Comparison of ENCODE assay signal across 18 cellular contexts in the genomic region with DNA sequence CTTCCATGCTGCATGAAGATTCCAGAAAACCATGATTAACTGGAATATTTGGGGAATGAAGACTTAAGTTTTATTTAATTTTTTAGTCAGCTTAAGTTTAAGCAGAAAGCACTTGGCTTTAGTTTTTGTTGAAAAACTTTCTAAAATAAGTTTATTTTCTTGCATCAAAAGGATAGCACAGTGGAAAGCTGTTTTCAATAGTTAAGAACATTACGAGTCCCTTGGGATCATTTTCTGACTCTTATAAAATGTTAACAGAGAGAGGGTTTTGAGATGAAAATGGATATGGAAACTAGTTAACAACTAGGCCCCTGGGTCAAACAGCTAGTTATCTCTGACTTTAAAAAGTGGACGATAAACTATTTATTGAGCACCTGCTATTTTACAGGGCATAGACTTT.
DNase-seq lines count a peak whose midpoint lies in the region; ATAC-seq and TF ChIP-seq lines count a peak whose summit lies in the region.
"Had no signal": no experiment of that assay in that cellular context is flagged by ENCODE, and none has a peak within 500 bp of the region (broad histone marks: within the 10 kb centered on the region; RNA-seq: fewer than 3 reads in every experiment).

No MANE protein-coding gene starts in this region.

- dilution Hi-C loops in mammary epithelial cell (cut with HindIII; ENCODE audit: low sequenced_read_pairs): no loop called here

- peak overlapping the region; percentile 81; the same call in 1 of the 2 replicates for H3K9ac ChIP-seq in PC-3 (ENCODE audit: low read length)
- H3K9ac ChIP-seq in mammary epithelial cell (ENCODE audit: insufficient read depth, low read length): peak overlapping the region; percentile 28
- H3K9ac ChIP-seq: BLaER1 treated with 17β-estradiol and CSF1 and Interleukin-3, amounts not matched to agents 10 nM and 100 nM had no signal

- in situ Hi-C loops in mammary epithelial cell (cut with MboI; ENCODE audit: low sequenced_read_pairs in 2 of 2): loop anchor here in 1 of 2 donors (5.0 to 25.0 kb wide), 4 partner anchors 113 to 458 kb away; a partner anchor contains a TSS

- H3F3A ChIP-seq in PC-3 (ENCODE audit: low read length, unreplicated experiment): peaks cover 14% of the 10 kb centered on the region

- peak overlapping the region; percentile 96 for H3K27ac ChIP-seq in PC-3 (ENCODE audit: low read length)
- peak overlapping the region; percentile 99 for H3K27ac ChIP-seq in mammary epithelial cell (ENCODE audit: insufficient read depth, low read depth, low read length)
- H3K27ac ChIP-seq in thoracic aorta: peak overlapping the region; percentile 25 to 55
- H3K27ac ChIP-seq in upper lobe of right lung: no peak overlapping the region
- H3K27ac ChIP-seq: BLaER1 treated with 17β-estradiol and CSF1 and Interleukin-3, amounts not matched to agents 10 nM and 100 nM; lower lobe of right lung had no signal

- H3K9me2 ChIP-seq in PC-3 (replicated peaks; ENCODE audit: low read length): no peaks in the 10 kb centered on the region

- H3K36me3 ChIP-seq in PC-3 (ENCODE audit: low read depth, low read length): no peaks in the 10 kb centered on the region
- H3K36me3 ChIP-seq in mammary epithelial cell (ENCODE audit: insufficient read depth, low read length): no peaks in the 10 kb centered on the region
- no peaks in the 10 kb centered on the region for H3K36me3 ChIP-seq in thoracic aorta
- no peaks in the 10 kb centered on the region for H3K36me3 ChIP-seq in upper lobe of right lung
- H3K36me3 ChIP-seq: BLaER1 treated with 17β-estradiol and CSF1 and Interleukin-3, amounts not matched to agents 10 nM and 100 nM; lower lobe of right lung had no signal

- no peak for DNase-seq in PC-3
- DNase-seq in mammary epithelial cell: no peak
- DNase-seq in myocyte (ENCODE audit: low read depth): peak; percentile 35
- DNase-seq in thoracic aorta (ENCODE audit: low spot score): no peak
- no peak for DNase-seq in putamen (ENCODE audit: low spot score)
- no peak for DNase-seq in GF-D8 (lab: John Stamatoyannopoulos, UW)
- DNase-seq in upper lobe of right lung: no peak
- DNase-seq: activated CD4-positive, alpha-beta T cell treated with anti-CD3 and anti-CD28 coated beads, Interleukin-2, amount 50 U/mL, for 1 hour; activated naive CD8-positive, alpha-beta T cell treated with anti-CD3 and anti-CD28 coated beads for 36 hours; effector CD4-positive, alpha-beta T cell; lower lobe of right lung; NCI-H1092; NCI-H526; nephron progenitor cell; OCI-M1; retina; testis had no signal

- intact Hi-C loops in PC-3 (cut with micrococcal nuclease) (loop anchor here (10.0 kb wide), 1 partner anchor 380 kb away; no protein-coding TSS in a partner anchor), mammary epithelial cell (cut with micrococcal nuclease) (no loop called here), upper lobe of right lung (cut with DNase I) (no loop called here)

- no peak overlapping the region for H2AFZ ChIP-seq in PC-3 (ENCODE audit: low read length)
- H2AFZ ChIP-seq in mammary epithelial cell (ENCODE audit: low read depth, low read length): no peak overlapping the region

- CTCF ChIA-PET in PC-3 (lab: Charles Lee) (no interaction called here), mammary epithelial cell (lab: Charles Lee; ENCODE audit: low non-redundant PET) (no interaction called here)

- no peaks in the 10 kb centered on the region for H4K20me1 ChIP-seq in PC-3 (ENCODE audit: low read length)
- no peaks in the 10 kb centered on the region for H4K20me1 ChIP-seq in mammary epithelial cell (ENCODE audit: insufficient read depth, low read length)
- H4K20me1 ChIP-seq: BLaER1 treated with 17β-estradiol and CSF1 and Interleukin-3, amounts not matched to agents 10 nM and 100 nM had no signal

- H3K9me3 ChIP-seq in PC-3 (ENCODE audit: low read length) (no peaks in the 10 kb centered on the region), mammary epithelial cell (replicated peaks; ENCODE audit: insufficient read depth, low read length) (no peaks in the 10 kb centered on the region), thoracic aorta (no peaks in the 10 kb centered on the region), upper lobe of right lung (no peaks in the 10 kb centered on the region)
- H3K9me3 ChIP-seq: BLaER1 treated with 17β-estradiol and CSF1 and Interleukin-3, amounts not matched to agents 10 nM and 100 nM; lower lobe of right lung; testis had no signal

- H3K79me2 ChIP-seq in PC-3 (ENCODE audit: low read length): no peaks in the 10 kb centered on the region
- no peaks in the 10 kb centered on the region for H3K79me2 ChIP-seq in mammary epithelial cell (ENCODE audit: insufficient read depth, low read length)

- no peaks in the 10 kb centered on the region for H3K27me3 ChIP-seq in PC-3 (ENCODE audit: low read length)
- no peaks in the 10 kb centered on the region for H3K27me3 ChIP-seq in mammary epithelial cell (ENCODE audit: insufficient read depth, low read length)
- H3K27me3 ChIP-seq in thoracic aorta (replicated peaks; ENCODE audit: insufficient read depth): no peaks in the 10 kb centered on the region
- H3K27me3 ChIP-seq in upper lobe of right lung: no peaks in the 10 kb centered on the region
- H3K27me3 ChIP-seq: BLaER1 treated with 17β-estradiol and CSF1 and Interleukin-3, amounts not matched to agents 10 nM and 100 nM; testis had no signal

- H3K4me1 ChIP-seq in PC-3 (ENCODE audit: insufficient read depth, low read length) (peaks cover 90% of the 10 kb centered on the region), mammary epithelial cell (ENCODE audit: insufficient read depth, low read length) (peaks cover 91% of the 10 kb centered on the region), thoracic aorta (ENCODE audit: control insufficient read depth in 1 of 2, low read depth in 2 of 2) (peaks cover 20 to 57% of the 10 kb centered on the region in 2 donors), upper lobe of right lung (no peaks in the 10 kb centered on the region)
- H3K4me1 ChIP-seq: lower lobe of right lung had no signal

- WGBS in mammary epithelial cell (ENCODE audit: low coverage, missing lambda C conversion rate): 100% methylated on average over 2 of the region's 2 CpGs

- H3K4me2 ChIP-seq in PC-3 (ENCODE audit: low read length): no peak overlapping the region
- H3K4me2 ChIP-seq in mammary epithelial cell (ENCODE audit: insufficient read depth, low read depth, low read length): no peak overlapping the region
- H3K4me2 ChIP-seq: BLaER1 treated with 17β-estradiol and CSF1 and Interleukin-3, amounts not matched to agents 10 nM and 100 nM had no signal

- H3K4me3 ChIP-seq in PC-3 (ENCODE audit: low read length) (no peak overlapping the region), mammary epithelial cell (replicated peaks in 1 of 3; ENCODE audit: insufficient read depth in 1 of 3, low read depth in 2 of 3, low read length in 3 of 3) (no peak overlapping the region), thoracic aorta (no peak overlapping the region), upper lobe of right lung (no peak overlapping the region)
- H3K4me3 ChIP-seq: BLaER1 treated with 17β-estradiol and CSF1 and Interleukin-3, amounts not matched to agents 10 nM and 100 nM; lower lobe of right lung; testis had no signal

- BruUV-seq in PC-3 (replicated peaks; lab: Mats Ljungman, UMichigan) (no TSS peak), mammary epithelial cell (replicated peaks; lab: Mats Ljungman, UMichigan) (no TSS peak)

- ATAC-seq in PC-3: no peak
- ATAC-seq in thoracic aorta (ENCODE audit: insufficient number of reproducible peaks, low FRiP score, low read depth): no peak
- no peak for ATAC-seq in upper lobe of right lung
- ATAC-seq: lower lobe of right lung had no signal

- POLR2A ChIA-PET in PC-3 (lab: Charles Lee; ENCODE audit: unreplicated experiment): interaction anchor here (0.6 kb wide), 1 partner anchor 581 kb away, joined by 3 read pairs; no protein-coding TSS in a partner anchor

- TF ChIP-seq CTCF in PC-3 (conservative IDR thresholded peaks at IDR 0.05; ENCODE audit: low read depth, low read length): no peak
- TF ChIP-seq CTCF in mammary epithelial cell (conservative IDR thresholded peaks at IDR 0.05 in 1 of 2, IDR thresholded peaks at IDR 0.05 in 1 of 2; ENCODE audit: extremely low read depth in 1 of 2, insufficient read depth in 1 of 2, low read depth in 1 of 2, low read length in 2 of 2): no peak
- TF ChIP-seq CTCF in thoracic aorta (IDR thresholded peaks at IDR 0.05): no peak
- no peak for TF ChIP-seq CTCF in upper lobe of right lung (IDR thresholded peaks at IDR 0.05)
